Comparison of ENCODE assay signal across 17 cellular contexts in the genomic region with DNA sequence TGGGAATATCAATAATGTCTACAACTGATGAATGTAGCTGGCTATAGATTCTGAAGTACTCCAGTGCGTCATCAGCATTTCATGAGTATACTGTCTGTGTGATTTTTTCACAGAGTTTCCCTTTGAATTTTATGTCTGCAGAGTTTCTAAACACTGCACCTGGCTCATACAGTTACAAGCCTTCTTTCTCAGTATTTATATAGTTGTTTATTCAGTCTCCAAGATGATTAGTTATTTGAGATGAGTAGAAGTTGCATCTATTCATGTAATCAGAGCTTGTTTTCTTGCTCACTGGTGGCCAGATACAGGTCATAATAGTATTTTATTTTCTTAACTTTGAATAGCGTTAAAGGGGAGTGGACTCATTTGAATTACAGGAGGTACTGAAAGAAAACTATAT.
DNase-seq lines count a peak whose midpoint lies in the region; ATAC-seq and TF ChIP-seq lines count a peak whose summit lies in the region.
"Had no signal": no experiment of that assay in that cellular context is flagged by ENCODE, and none has a peak within 500 bp of the region (broad histone marks: within the 10 kb centered on the region; RNA-seq: fewer than 3 reads in every experiment).

No MANE protein-coding gene starts in this region.

- no TSS peak for BruUV-seq in MCF 10A (replicated peaks; lab: Mats Ljungman, UMichigan)
- BruUV-seq in mammary epithelial cell (replicated peaks; lab: Mats Ljungman, UMichigan), result no TSS peak

- H3K27me3 Mint-ChIP-seq in MCF 10A (ENCODE audit: insufficient read depth, unreplicated experiment), result no peaks in the 10 kb centered on the region
- H3K27me3 Mint-ChIP-seq: activated CD4-positive, alpha-beta T cell treated with anti-CD3 and anti-CD28 coated beads, Interleukin-2, amount 10 ng/mL, durations not matched to agents 7 days and 5 days had no signal

- H3K4me3 ChIP-seq in mammary epithelial cell (replicated peaks in 1 of 3; ENCODE audit: insufficient read depth in 1 of 3, low read depth in 2 of 3, low read length in 3 of 3) (no peak overlapping the region), epithelial cell of esophagus (ENCODE audit: low read length) (no peak overlapping the region), parathyroid adenoma (ENCODE audit: low read depth, low read length) (no peak overlapping the region)
- H3K4me3 ChIP-seq: breast epithelium, right lobe of liver had no signal

- no peak for DNase-seq in MCF 10A (ENCODE audit: unreplicated experiment)
- no peak for DNase-seq in mammary epithelial cell
- peak; percentile 39 for DNase-seq in epithelial cell of esophagus (ENCODE audit: low read depth)
- DNase-seq in HT-29 (ENCODE audit: low spot score), result no peak
- no peak for DNase-seq in stimulated activated naive CD4-positive, alpha-beta T cell treated with Interleukin-2 at 50 U/mL for 16 hours (lab: John Stamatoyannopoulos, UW)
- DNase-seq: activated CD4-positive, alpha-beta T cell treated with anti-CD3 and anti-CD28 coated beads, Interleukin-2, amount 10 ng/mL, durations not matched to agents 7 days and 5 days; activated T-cell treated with anti-CD3 and anti-CD28 coated beads for 4 hours; natural killer cell; NCI-H226; OCI-M1; right lobe of liver; stimulated activated CD4-positive, alpha-beta T cell treated with anti-CD3 and anti-CD28 coated beads, Interleukin-2, amount 100 ng/mL, for 48 hours had no signal

- intact Hi-C loops in MCF 10A (cut with micrococcal nuclease) (no loop called here), mammary epithelial cell (cut with micrococcal nuclease) (no loop called here)

- no peak overlapping the region for H3K9ac ChIP-seq in mammary epithelial cell (ENCODE audit: insufficient read depth, low read length)
- H3K9ac ChIP-seq in parathyroid adenoma, result no peak overlapping the region

- no peak for TF ChIP-seq CTCF in MCF 10A (IDR thresholded peaks at IDR 0.05; ENCODE audit: unreplicated experiment)
- no peak for TF ChIP-seq CTCF in mammary epithelial cell (conservative IDR thresholded peaks at IDR 0.05 in 1 of 2, IDR thresholded peaks at IDR 0.05 in 1 of 2; ENCODE audit: extremely low read depth in 1 of 2, insufficient read depth in 1 of 2, low read depth in 1 of 2, low read length in 2 of 2)
- TF ChIP-seq CTCF in epithelial cell of esophagus (IDR thresholded peaks at IDR 0.05; ENCODE audit: insufficient read depth, low read depth, low read length, missing control alignments), result no peak
- no peak for TF ChIP-seq CTCF in parathyroid adenoma (IDR thresholded peaks at IDR 0.05)

- H3K9me3 Mint-ChIP-seq in MCF 10A (ENCODE audit: unreplicated experiment), result no peaks in the 10 kb centered on the region
- H3K9me3 Mint-ChIP-seq: activated CD4-positive, alpha-beta T cell treated with anti-CD3 and anti-CD28 coated beads, Interleukin-2, amount 10 ng/mL, durations not matched to agents 7 days and 5 days; activated naive CD4-positive, alpha-beta T cell treated with anti-CD3 and anti-CD28 coated beads, Interleukin-2, amount 50 U/mL, for 72 hours; natural killer cell had no signal

- H3K9me3 ChIP-seq in mammary epithelial cell (replicated peaks; ENCODE audit: insufficient read depth, low read length), result no peaks in the 10 kb centered on the region
- H3K9me3 ChIP-seq in parathyroid adenoma (ENCODE audit: control insufficient read depth, low read length), result no peaks in the 10 kb centered on the region
- H3K9me3 ChIP-seq: breast epithelium, right lobe of liver had no signal

- ATAC-seq in HG03354 (IDR thresholded peaks at IDR 0.05; ENCODE audit: poor library complexity, severe bottlenecking, unreplicated experiment) (no peak), GM18870 (IDR thresholded peaks at IDR 0.05; ENCODE audit: unreplicated experiment) (no peak)
- ATAC-seq: activated naive CD4-positive, alpha-beta T cell treated with anti-CD3 and anti-CD28 coated beads, Interleukin-2, amount 50 U/mL, for 72 hours; natural killer cell; right lobe of liver had no signal

- no peaks in the 10 kb centered on the region for H3K36me3 ChIP-seq in mammary epithelial cell (ENCODE audit: insufficient read depth, low read length)
- no peaks in the 10 kb centered on the region for H3K36me3 ChIP-seq in parathyroid adenoma (ENCODE audit: control insufficient read depth, insufficient read depth, low read length)
- H3K36me3 ChIP-seq: breast epithelium, right lobe of liver had no signal

- CTCF ChIA-PET in MCF 10A (lab: Yijun Ruan, JAX) (interaction anchor here (0.6 to 2.0 kb wide), 3 partner anchors 16 to 341 kb away, joined by 3 to 7 read pairs (median 3); no protein-coding TSS in a partner anchor), mammary epithelial cell (lab: Charles Lee; ENCODE audit: low non-redundant PET) (no interaction called here)

- H3K27ac ChIP-seq in mammary epithelial cell (ENCODE audit: insufficient read depth, low read depth, low read length), result no peak overlapping the region
- H3K27ac ChIP-seq in parathyroid adenoma, result no peak overlapping the region
- H3K27ac ChIP-seq: right lobe of liver had no signal

- H3K4me2 ChIP-seq in mammary epithelial cell (ENCODE audit: insufficient read depth, low read depth, low read length) (no peak overlapping the region), parathyroid adenoma (ENCODE audit: low read length) (no peak overlapping the region)

- dilution Hi-C loops in mammary epithelial cell (cut with HindIII; ENCODE audit: low sequenced_read_pairs), result no loop called here

- H3K79me2 ChIP-seq in mammary epithelial cell (ENCODE audit: insufficient read depth, low read length) (no peaks in the 10 kb centered on the region), parathyroid adenoma (no peaks in the 10 kb centered on the region)

- peaks cover 7% of the 10 kb centered on the region for H3K4me1 Mint-ChIP-seq in MCF 10A (ENCODE audit: insufficient read depth, unreplicated experiment)

- POLR2A ChIA-PET in MCF 10A (lab: Yijun Ruan, JAX), result interaction anchor here (0.6 to 1.5 kb wide), 7 partner anchors 17 to 751 kb away, joined by 3 to 4 read pairs (median 3); partner anchors contain the start of gene ZFP36L1

- no peak overlapping the region for H3K4me3 Mint-ChIP-seq in MCF 10A (ENCODE audit: unreplicated experiment)
- H3K4me3 Mint-ChIP-seq: activated CD4-positive, alpha-beta T cell treated with anti-CD3 and anti-CD28 coated beads, Interleukin-2, amount 10 ng/mL, durations not matched to agents 7 days and 5 days; natural killer cell had no signal

- no peaks in the 10 kb centered on the region for H4K20me1 ChIP-seq in mammary epithelial cell (ENCODE audit: insufficient read depth, low read length)

- H3K4me1 ChIP-seq in mammary epithelial cell (ENCODE audit: insufficient read depth, low read length) (peaks cover 9% of the 10 kb centered on the region), parathyroid adenoma (peaks cover 17% of the 10 kb centered on the region)
- H3K4me1 ChIP-seq: breast epithelium, right lobe of liver had no signal

- peak overlapping the region; percentile 9 for H3K27ac Mint-ChIP-seq in MCF 10A (ENCODE audit: low read depth, unreplicated experiment)
- H3K27ac Mint-ChIP-seq: activated CD4-positive, alpha-beta T cell treated with anti-CD3 and anti-CD28 coated beads, Interleukin-2, amount 10 ng/mL, durations not matched to agents 7 days and 5 days; natural killer cell had no signal

- WGBS in mammary epithelial cell (ENCODE audit: low coverage, missing lambda C conversion rate), result 100% methylated on average over 2 of the region's 2 CpGs

- H3K27me3 ChIP-seq in mammary epithelial cell (ENCODE audit: insufficient read depth, low read length) (no peaks in the 10 kb centered on the region), parathyroid adenoma (ENCODE audit: control insufficient read depth, insufficient read depth, low read length) (no peaks in the 10 kb centered on the region)
- H3K27me3 ChIP-seq: breast epithelium, right lobe of liver had no signal

- H3K36me3 Mint-ChIP-seq in MCF 10A (ENCODE audit: insufficient read depth, unreplicated experiment), result no peaks in the 10 kb centered on the region
- H3K36me3 Mint-ChIP-seq: activated naive CD4-positive, alpha-beta T cell treated with anti-CD3 and anti-CD28 coated beads, Interleukin-2, amount 50 U/mL, for 72 hours; natural killer cell had no signal

- in situ Hi-C loops in mammary epithelial cell (cut with MboI; ENCODE audit: low sequenced_read_pairs in 2 of 2), result no loop called here

- H2AFZ ChIP-seq in mammary epithelial cell (ENCODE audit: low read depth, low read length), result no peak overlapping the region
- H2AFZ ChIP-seq in parathyroid adenoma, result peak overlapping the region; percentile 36
